In genomic region chr13:114194853-114195252, GRCh38 we compare ENCODE assay signal across 1 cellular context.
TF ChIP-seq lines count a peak whose summit lies in the region.

No MANE protein-coding gene starts in this region.

TF ChIP-seq in H1, 55 proteins besides CTCF, POLR2A, EP300 and RAD21 (continued from another document):
- no peak for TF ChIP-seq CHD2 (IDR thresholded peaks at IDR 0.05; ENCODE audit: low read length)
- TF ChIP-seq NANOG (IDR thresholded peaks at IDR 0.05; ENCODE audit: insufficient read depth, low read depth, low read length, poor library complexity, severe bottlenecking), result no peak
- TF ChIP-seq KDM4A (IDR thresholded peaks at IDR 0.05; ENCODE audit: low read depth, low read length, severe bottlenecking), result no peak
- TF ChIP-seq JUND (IDR thresholded peaks at IDR 0.05; ENCODE audit: low read length), result no peak
- TF ChIP-seq TBP (IDR thresholded peaks at IDR 0.05; ENCODE audit: low read depth, low read length), result no peak
- no peak for TF ChIP-seq ZNF274 (IDR thresholded peaks at IDR 0.05; ENCODE audit: borderline replicate concordance, extremely low read depth, low read length)
- no peak for TF ChIP-seq E2F6 (IDR thresholded peaks at IDR 0.05)
- TF ChIP-seq, protein P1, sequence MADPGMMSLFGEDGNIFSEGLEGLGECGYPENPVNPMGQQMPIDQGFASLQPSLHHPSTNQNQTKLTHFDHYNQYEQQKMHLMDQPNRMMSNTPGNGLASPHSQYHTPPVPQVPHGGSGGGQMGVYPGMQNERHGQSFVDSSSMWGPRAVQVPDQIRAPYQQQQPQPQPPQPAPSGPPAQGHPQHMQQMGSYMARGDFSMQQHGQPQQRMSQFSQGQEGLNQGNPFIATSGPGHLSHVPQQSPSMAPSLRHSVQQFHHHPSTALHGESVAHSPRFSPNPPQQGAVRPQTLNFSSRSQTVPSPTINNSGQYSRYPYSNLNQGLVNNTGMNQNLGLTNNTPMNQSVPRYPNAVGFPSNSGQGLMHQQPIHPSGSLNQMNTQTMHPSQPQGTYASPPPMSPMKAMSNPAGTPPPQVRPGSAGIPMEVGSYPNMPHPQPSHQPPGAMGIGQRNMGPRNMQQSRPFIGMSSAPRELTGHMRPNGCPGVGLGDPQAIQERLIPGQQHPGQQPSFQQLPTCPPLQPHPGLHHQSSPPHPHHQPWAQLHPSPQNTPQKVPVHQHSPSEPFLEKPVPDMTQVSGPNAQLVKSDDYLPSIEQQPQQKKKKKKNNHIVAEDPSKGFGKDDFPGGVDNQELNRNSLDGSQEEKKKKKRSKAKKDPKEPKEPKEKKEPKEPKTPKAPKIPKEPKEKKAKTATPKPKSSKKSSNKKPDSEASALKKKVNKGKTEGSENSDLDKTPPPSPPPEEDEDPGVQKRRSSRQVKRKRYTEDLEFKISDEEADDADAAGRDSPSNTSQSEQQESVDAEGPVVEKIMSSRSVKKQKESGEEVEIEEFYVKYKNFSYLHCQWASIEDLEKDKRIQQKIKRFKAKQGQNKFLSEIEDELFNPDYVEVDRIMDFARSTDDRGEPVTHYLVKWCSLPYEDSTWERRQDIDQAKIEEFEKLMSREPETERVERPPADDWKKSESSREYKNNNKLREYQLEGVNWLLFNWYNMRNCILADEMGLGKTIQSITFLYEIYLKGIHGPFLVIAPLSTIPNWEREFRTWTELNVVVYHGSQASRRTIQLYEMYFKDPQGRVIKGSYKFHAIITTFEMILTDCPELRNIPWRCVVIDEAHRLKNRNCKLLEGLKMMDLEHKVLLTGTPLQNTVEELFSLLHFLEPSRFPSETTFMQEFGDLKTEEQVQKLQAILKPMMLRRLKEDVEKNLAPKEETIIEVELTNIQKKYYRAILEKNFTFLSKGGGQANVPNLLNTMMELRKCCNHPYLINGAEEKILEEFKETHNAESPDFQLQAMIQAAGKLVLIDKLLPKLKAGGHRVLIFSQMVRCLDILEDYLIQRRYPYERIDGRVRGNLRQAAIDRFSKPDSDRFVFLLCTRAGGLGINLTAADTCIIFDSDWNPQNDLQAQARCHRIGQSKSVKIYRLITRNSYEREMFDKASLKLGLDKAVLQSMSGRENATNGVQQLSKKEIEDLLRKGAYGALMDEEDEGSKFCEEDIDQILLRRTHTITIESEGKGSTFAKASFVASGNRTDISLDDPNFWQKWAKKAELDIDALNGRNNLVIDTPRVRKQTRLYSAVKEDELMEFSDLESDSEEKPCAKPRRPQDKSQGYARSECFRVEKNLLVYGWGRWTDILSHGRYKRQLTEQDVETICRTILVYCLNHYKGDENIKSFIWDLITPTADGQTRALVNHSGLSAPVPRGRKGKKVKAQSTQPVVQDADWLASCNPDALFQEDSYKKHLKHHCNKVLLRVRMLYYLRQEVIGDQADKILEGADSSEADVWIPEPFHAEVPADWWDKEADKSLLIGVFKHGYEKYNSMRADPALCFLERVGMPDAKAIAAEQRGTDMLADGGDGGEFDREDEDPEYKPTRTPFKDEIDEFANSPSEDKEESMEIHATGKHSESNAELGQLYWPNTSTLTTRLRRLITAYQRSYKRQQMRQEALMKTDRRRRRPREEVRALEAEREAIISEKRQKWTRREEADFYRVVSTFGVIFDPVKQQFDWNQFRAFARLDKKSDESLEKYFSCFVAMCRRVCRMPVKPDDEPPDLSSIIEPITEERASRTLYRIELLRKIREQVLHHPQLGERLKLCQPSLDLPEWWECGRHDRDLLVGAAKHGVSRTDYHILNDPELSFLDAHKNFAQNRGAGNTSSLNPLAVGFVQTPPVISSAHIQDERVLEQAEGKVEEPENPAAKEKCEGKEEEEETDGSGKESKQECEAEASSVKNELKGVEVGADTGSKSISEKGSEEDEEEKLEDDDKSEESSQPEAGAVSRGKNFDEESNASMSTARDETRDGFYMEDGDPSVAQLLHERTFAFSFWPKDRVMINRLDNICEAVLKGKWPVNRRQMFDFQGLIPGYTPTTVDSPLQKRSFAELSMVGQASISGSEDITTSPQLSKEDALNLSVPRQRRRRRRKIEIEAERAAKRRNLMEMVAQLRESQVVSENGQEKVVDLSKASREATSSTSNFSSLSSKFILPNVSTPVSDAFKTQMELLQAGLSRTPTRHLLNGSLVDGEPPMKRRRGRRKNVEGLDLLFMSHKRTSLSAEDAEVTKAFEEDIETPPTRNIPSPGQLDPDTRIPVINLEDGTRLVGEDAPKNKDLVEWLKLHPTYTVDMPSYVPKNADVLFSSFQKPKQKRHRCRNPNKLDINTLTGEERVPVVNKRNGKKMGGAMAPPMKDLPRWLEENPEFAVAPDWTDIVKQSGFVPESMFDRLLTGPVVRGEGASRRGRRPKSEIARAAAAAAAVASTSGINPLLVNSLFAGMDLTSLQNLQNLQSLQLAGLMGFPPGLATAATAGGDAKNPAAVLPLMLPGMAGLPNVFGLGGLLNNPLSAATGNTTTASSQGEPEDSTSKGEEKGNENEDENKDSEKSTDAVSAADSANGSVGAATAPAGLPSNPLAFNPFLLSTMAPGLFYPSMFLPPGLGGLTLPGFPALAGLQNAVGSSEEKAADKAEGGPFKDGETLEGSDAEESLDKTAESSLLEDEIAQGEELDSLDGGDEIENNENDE (IDR thresholded peaks at IDR 0.05; ENCODE audit: insufficient replicate concordance, low read length), result no peak
- no peak for TF ChIP-seq HDAC6 (IDR thresholded peaks at IDR 0.05; ENCODE audit: low read depth, low read length)
- TF ChIP-seq TAF1 (IDR thresholded peaks at IDR 0.05; ENCODE audit: low read depth, low read length), result no peak
- TF ChIP-seq TEAD4 (IDR thresholded peaks at IDR 0.05; ENCODE audit: low read depth, low read length), result no peak
- TF ChIP-seq GTF2F1 (IDR thresholded peaks at IDR 0.05; ENCODE audit: borderline replicate concordance, low read depth, low read length), result no peak
- TF ChIP-seq MAX (IDR thresholded peaks at IDR 0.05), result no peak
- no peak for TF ChIP-seq JUN (IDR thresholded peaks at IDR 0.05; ENCODE audit: low read depth, low read length)
- TF ChIP-seq POU5F1 (IDR thresholded peaks at IDR 0.05; ENCODE audit: low read depth, low read length), result no peak
- no peak for TF ChIP-seq SIX5 (IDR thresholded peaks at IDR 0.05; ENCODE audit: low read depth, low read length)
